In genomic region chr1:243255791-243256512, GRCh38 we compare ENCODE assay signal across 8 cellular contexts. TPM values are rescaled to one million over a fixed set of nuclear protein-coding genes. Genes with fewer than 3 reads are reported as not detected.
DNase-seq lines count a peak whose midpoint lies in the region; ATAC-seq, FAIRE-seq and TF ChIP-seq lines count a peak whose summit lies in the region.

TSS of gene SDCCAG8 (plus strand) at chr1:243256041. CDS start at chr1:243256174, 133 bp downstream.

- peak; percentile 66 for DNase-seq in NCI-H187 treated with DMSO at 0.1 percent for 48 hours (lab: John Stamatoyannopoulos, UW)
- DNase-seq in anterior cingulate cortex (lab: John Stamatoyannopoulos, UW), result peak; percentile 82 to 100 (median 98)
- peak; percentile 99 for DNase-seq in right atrium auricular region (ENCODE audit: low spot score)
- DNase-seq in psoas muscle, result peak; percentile 97 to 99
- peak; percentile 95 for DNase-seq in urothelium cell line (ENCODE audit: low spot score)

- no peak for FAIRE-seq in urothelium cell line (lab: Jason Lieb, UNC)

- H3K36me3 ChIP-seq in right atrium auricular region, result no peaks in the 10 kb centered on the region
- no peaks in the 10 kb centered on the region for H3K36me3 ChIP-seq in psoas muscle (ENCODE audit: insufficient read depth in 1 of 2, low read depth in 1 of 2)

- H3K9me3 ChIP-seq in right atrium auricular region (no peaks in the 10 kb centered on the region), psoas muscle (no peaks in the 10 kb centered on the region)

- H3K27ac ChIP-seq in right atrium auricular region (peak within 1 kb of the TSS; percentile 96 to 98), psoas muscle (peak within 1 kb of the TSS; percentile 97)

- TF ChIP-seq CTCF in right atrium auricular region (IDR thresholded peaks at IDR 0.05), result no peak
- TF ChIP-seq CTCF in psoas muscle (IDR thresholded peaks at IDR 0.05), result no peak

- H3K27me3 ChIP-seq in right atrium auricular region (no peaks in the 10 kb centered on the region), psoas muscle (ENCODE audit: insufficient read depth in 3 of 3, low read length in 2 of 3) (no peaks in the 10 kb centered on the region)

- 0 to 1% (median 0%) methylated on average over 31 to 32 of the region's 32 CpGs for WGBS in psoas muscle, 3 donors

- H3K4me1 ChIP-seq in right atrium auricular region, result peaks cover 0 to 46% of the 10 kb centered on the region in 2 donors
- H3K4me1 ChIP-seq in psoas muscle, result peaks cover 48% of the 10 kb centered on the region

- ATAC-seq in GM18499 (IDR thresholded peaks at IDR 0.05; ENCODE audit: insufficient read depth, unreplicated experiment) (peak; percentile 70), HG02943 (IDR thresholded peaks at IDR 0.05; ENCODE audit: low read depth, unreplicated experiment) (peak; percentile 79), psoas muscle (peak; percentile 90 to 93 (median 90))

- intact Hi-C loops in T-helper 2 cell treated with Interferon-gamma antibody and Interleukin-4, amounts not matched to agents 100 ng/mL and 5 ng/mL, for 36 hours (cut with micrococcal nuclease), result loop anchor here (1.0 to 10.0 kb wide), 9 partner anchors 77 to 1611 kb away; partner anchors contain the start of genes AKT3, CHML, COX20 and EXO1
- intact Hi-C loops in psoas muscle (cut with DNase I), result no loop called here

- peak within 1 kb of the TSS; percentile 81 to 96 for H3K4me3 ChIP-seq in right atrium auricular region
- peak within 1 kb of the TSS; percentile 87 for H3K4me3 ChIP-seq in psoas muscle

RNA-seq across cellular contexts. Expression of gene SDCCAG8, which starts in this region (rescaled TPM):
- total RNA-seq in T-helper 2 cell treated with Interferon-gamma antibody and Interleukin-4, amounts not matched to agents 100 ng/mL and 5 ng/mL, for 36 hours, result 23.4 and 23.7 TPM in 2 replicates
- 10 to 100 TPM; 29.0 to 34.5 TPM for total RNA-seq in right atrium auricular region
- total RNA-seq in psoas muscle, result 10 to 100 TPM; 20.9 to 27.6 (median 24.4) TPM
- polyA plus RNA-seq in psoas muscle, result 10 to 100 TPM in 1 of 3 donors, 1 to 10 TPM in 2; 6.4 to 17.4 (median 9.8) TPM

Comparison
In these comparisons a context has a peak if more than half of its experiments do, and no peak if none do; other contexts are left out.
1. Peak in every context shown above with its lines: DNase-seq, ATAC-seq, H3K4me3 ChIP-seq and H3K27ac ChIP-seq.